In genomic region chr19:3036119-3036794, GRCh38 we compare ENCODE assay signal across 8 cellular contexts. TPM values are rescaled to one million over a fixed set of nuclear protein-coding genes. Genes with fewer than 3 reads are reported as not detected.
DNase-seq lines count a peak whose midpoint lies in the region; ATAC-seq and TF ChIP-seq lines count a peak whose summit lies in the region.

No MANE protein-coding gene starts in this region.

- WGBS in esophagus squamous epithelium, 2 donors, result 0% methylated on average over 10 to 12 of the region's 42 CpGs

- H3K9me3 ChIP-seq in Panc1 (ENCODE audit: control insufficient read depth, insufficient read depth, low read depth, low read length), result no peaks in the 10 kb centered on the region
- no peaks in the 10 kb centered on the region for H3K9me3 ChIP-seq in esophagus squamous epithelium

- TF ChIP-seq CTCF in C4-2B (conservative IDR thresholded peaks at IDR 0.05) (no peak), Panc1 (IDR thresholded peaks at IDR 0.05) (no peak), esophagus squamous epithelium (IDR thresholded peaks at IDR 0.05) (no peak)

- H3K27ac ChIP-seq in C4-2B (peak overlapping the region; percentile 87), Panc1 (ENCODE audit: low read length) (peak overlapping the region; percentile 83), esophagus squamous epithelium (peak overlapping the region; percentile 89 to 98 (median 94))

- DNase-seq in KG1 (lab: John Stamatoyannopoulos, UW) (peak; percentile 60), Panc1 (ENCODE audit: low read depth, low spot score) (peak; percentile 73), activated T-helper 1 cell treated with Interleukin-2 at 50 U/mL for 16 hours (ENCODE audit: low read depth) (peak; percentile 62), esophagus squamous epithelium (lab: John Stamatoyannopoulos, UW) (no peak), myocyte (ENCODE audit: low read depth) (peak; percentile 92)
- peak; percentile 64 for DNase-seq in stimulated activated CD8-positive, alpha-beta memory T cell treated with anti-CD3 and anti-CD28 coated beads, Interleukin-7, amount 100 ng/mL, for 24 hours (ENCODE audit: low read depth)

- no peaks in the 10 kb centered on the region for H3K36me3 ChIP-seq in Panc1 (ENCODE audit: control insufficient read depth, insufficient read depth, low read length)
- no peaks in the 10 kb centered on the region for H3K36me3 ChIP-seq in esophagus squamous epithelium

- H3K27me3 ChIP-seq in Panc1 (ENCODE audit: control insufficient read depth, insufficient read depth, low read length), result no peaks in the 10 kb centered on the region
- no peaks in the 10 kb centered on the region for H3K27me3 ChIP-seq in esophagus squamous epithelium

- ATAC-seq in GM21390 (IDR thresholded peaks at IDR 0.05; ENCODE audit: unreplicated experiment), result peak; percentile 41
- peak; percentile 89 for ATAC-seq in Panc1

- peak in 1 of 4 donors; percentile 8 for TF ChIP-seq POLR2A in esophagus squamous epithelium (IDR thresholded peaks at IDR 0.05)

- intact Hi-C loops in Panc1 (cut with micrococcal nuclease; ENCODE audit: unreplicated experiment), result no loop called here
- intact Hi-C loops in esophagus squamous epithelium (cut with DNase I), result no loop called here

- H3K4me3 ChIP-seq in Panc1 (ENCODE audit: low read depth in 2 of 2, low read length in 2 of 2) (peak overlapping the region; percentile 55 to 83), esophagus squamous epithelium (peak overlapping the region; percentile 36 to 77 (median 46))

- POLR2A ChIA-PET in Panc1 (lab: Charles Lee), result interaction anchor here (1.5 kb wide), 1 partner anchor 86 kb away, joined by 4 read pairs; no protein-coding TSS in a partner anchor

- in situ Hi-C loops in Panc1 (cut with HindIII; ENCODE audit: low pct_unique_long_range_greater_than_20kb, low sequenced_read_pairs), result no loop called here

- CTCF ChIA-PET in Panc1 (lab: Charles Lee), result interaction anchor here (0.5 to 1.1 kb wide), 3 partner anchors 52 to 93 kb away, joined by 3 to 4 read pairs (median 3); no protein-coding TSS in a partner anchor

- no TSS peak for BruUV-seq in Panc1 (replicated peaks; lab: Mats Ljungman, UMichigan)

- H3K4me1 ChIP-seq in Panc1 (ENCODE audit: control insufficient read depth, insufficient read depth, low read length), result peaks cover 11% of the 10 kb centered on the region
- peaks cover 15 to 37% (median 18%) of the 10 kb centered on the region in 3 donors for H3K4me1 ChIP-seq in esophagus squamous epithelium

RNA-seq across cellular contexts. Expression of gene TLE2, which starts 7.2 kb away (rescaled TPM):
- total RNA-seq in Panc1 (2021; ENCODE audit: unreplicated experiment), result 6.2 TPM
- 31.3 TPM for polyA plus RNA-seq in Panc1 (2012; ENCODE audit: insufficient read length)
- 10 to 100 TPM in 1 of 4 donors, 1 to 10 TPM in 3; 5.4 to 22.7 (median 7.6) TPM for total RNA-seq in esophagus squamous epithelium
- 0.08 TPM in 1 of 2 replicates, not detected in the other for total RNA-seq in myocyte
- 2.8 TPM for polyA plus RNA-seq in myocyte (2012)

RNA-seq across cellular contexts. Expression of gene TLE5, which starts 26.0 kb away (rescaled TPM):
- total RNA-seq in Panc1 (2021; ENCODE audit: unreplicated experiment), result 287 TPM
- 828 TPM for polyA plus RNA-seq in Panc1 (2012; ENCODE audit: insufficient read length)
- total RNA-seq in esophagus squamous epithelium, result 100 to 1,000 TPM; 141 to 433 (median 298) TPM
- total RNA-seq in myocyte, result 295 and 328 TPM in 2 replicates
- polyA plus RNA-seq in myocyte (2012), result 493 TPM

RNA-seq across cellular contexts. Expression of gene GNA11, which starts 57.9 kb away (rescaled TPM):
- total RNA-seq in Panc1 (2021; ENCODE audit: unreplicated experiment) (64.6 TPM), esophagus squamous epithelium (10 to 100 TPM; 21.2 to 39.7 (median 34.0) TPM), myocyte (52.1 and 54.6 TPM in 2 replicates)
- 120 TPM for polyA plus RNA-seq in Panc1 (2012; ENCODE audit: insufficient read length)
- polyA plus RNA-seq in myocyte (2012), result 68.1 TPM

RNA-seq across cellular contexts. Expression of gene TLE6, which starts 58.9 kb away (rescaled TPM):
- total RNA-seq in Panc1 (2021; ENCODE audit: unreplicated experiment) (4.0 TPM), esophagus squamous epithelium (1 to 10 TPM in 2 of 4 donors, under 1 TPM in 1, not detected in 1; 0.59 to 3.3 (median 1.9) TPM), myocyte (not detected in 2 replicates)
- polyA plus RNA-seq in Panc1 (2012; ENCODE audit: insufficient read length), result 5.4 TPM
- polyA plus RNA-seq in myocyte (2012), result 0.44 TPM
